16 cellular contexts compared by ENCODE assay signal in the genomic region with DNA sequence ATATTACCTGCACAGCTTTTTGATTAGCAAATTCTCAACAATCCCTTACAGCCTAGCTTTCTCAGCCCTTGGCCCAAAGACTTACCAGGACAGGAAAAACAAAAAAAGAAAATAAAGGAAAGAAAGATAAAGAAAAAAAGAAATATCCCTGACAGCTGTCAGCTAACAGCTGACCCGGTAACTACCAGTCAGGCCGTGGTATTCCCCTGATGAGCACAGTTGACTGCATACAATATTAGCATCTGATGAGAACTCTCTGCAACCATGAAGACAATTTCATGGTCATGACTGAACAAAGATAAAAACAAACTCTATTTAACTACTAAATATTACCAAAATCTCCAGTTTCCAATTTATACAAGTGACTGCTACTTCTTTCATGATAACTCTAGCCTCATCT.
"Had no signal": no experiment of that assay in that cellular context is flagged by ENCODE, and none has a peak within 500 bp of the region (broad histone marks: within the 10 kb centered on the region; RNA-seq: fewer than 3 reads in every experiment).

No MANE protein-coding gene starts in this region.

- H3K27ac Mint-ChIP-seq: mesothelial cell of epicardium had no signal

- DNase-seq: dermis blood vessel endothelial cell; dorsolateral prefrontal cortex; effector CD4-positive, alpha-beta T cell; effector memory CD4-positive, alpha-beta T cell; foreskin keratinocyte; head of caudate nucleus; heart right ventricle; hippocampal formation; left cardiac atrium; left lung; left ventricle myocardium superior; lower lobe of right lung; mesenchymal stem cell; mucosa of descending colon had no signal

- ATAC-seq: foreskin keratinocyte, gastroesophageal sphincter, heart right ventricle, left cardiac atrium, left lung, left ventricle myocardium superior, lower lobe of right lung, mucosa of descending colon had no signal

- H3K4me3 Mint-ChIP-seq: mesothelial cell of epicardium had no signal
